ENCODE assay signal across 39 cellular contexts in genomic region chr9:108939975-108940374, GRCh38.
"Had no signal": no experiment of that assay in that cellular context is flagged by ENCODE, and none has a peak within 500 bp of the region (broad histone marks: within the 10 kb centered on the region; RNA-seq: fewer than 3 reads in every experiment).

No MANE protein-coding gene starts in this region.

- FAIRE-seq: astrocyte, bronchial epithelial cell had no signal

- DNase-seq: activated effector memory CD4-positive, alpha-beta T cell treated with anti-CD3 and anti-CD28 coated beads, Interleukin-2, amount 50 U/mL, for 16 hours; activated effector memory CD4-positive, alpha-beta T cell treated with Interleukin-2 at 50 U/mL for 16 hours; activated gamma-delta T cell; activated gamma-delta T cell treated with Interleukin-2 at 50 U/mL for 16 hours; activated naive CD4-positive, alpha-beta T cell; activated naive CD4-positive, alpha-beta T cell treated with anti-CD3 and anti-CD28 coated beads for 36 hours; activated naive CD4-positive, alpha-beta T cell treated with anti-CD3 and anti-CD28 coated beads, Interleukin-2, amount 10 ng/mL, durations not matched to agents 7 days and 5 days; activated naive CD4-positive, alpha-beta T cell treated with anti-CD3 and anti-CD28 coated beads, Interleukin-2, amount 50 U/mL, for 16 hours; activated naive CD4-positive, alpha-beta T cell treated with Interleukin-2 at 50 U/mL for 16 hours; activated naive CD8-positive, alpha-beta T cell treated with anti-CD3 and anti-CD28 coated beads, Interleukin-2, amount 10 ng/mL, durations not matched to agents 7 days and 5 days; activated T-cell treated with anti-CD3 and anti-CD28 coated beads for 4 hours; activated T-cell treated with anti-CD3 and anti-CD28 coated beads, Interleukin-2, amount 50 U/mL, for 1 hour; activated T-cell treated with anti-CD3 and anti-CD28 coated beads, Interleukin-2, amount 50 U/mL, for 24 hours; activated T-cell treated with anti-CD3 and anti-CD28 coated beads, Interleukin-2, amount 50 U/mL, for 4 hours; activated T-cell treated with anti-CD3 and anti-CD28 coated beads, Interleukin-2, amount 50 U/mL, for 48 hours; activated T-cell treated with anti-CD3 and anti-CD28 coated beads, Interleukin-2, amount 50 U/mL, for 72 hours; adrenal gland; amniotic stem cell; amygdala; anterior cingulate cortex; aorta; body of pancreas; brain microvascular endothelial cell; caudate nucleus; central memory CD4-positive, alpha-beta T cell; cerebellar nuclear complex had no signal

- H3K27ac Mint-ChIP-seq: activated naive CD4-positive, alpha-beta T cell treated with anti-CD3 and anti-CD28 coated beads for 36 hours; activated naive CD4-positive, alpha-beta T cell treated with anti-CD3 and anti-CD28 coated beads, Interleukin-2, amount 10 ng/mL, durations not matched to agents 7 days and 5 days; activated naive CD4-positive, alpha-beta T cell treated with anti-CD3 and anti-CD28 coated beads, Interleukin-2, amount 50 U/mL, for 24 hours; activated naive CD4-positive, alpha-beta T cell treated with anti-CD3 and anti-CD28 coated beads, Interleukin-2, amount 50 U/mL, for 72 hours; activated naive CD8-positive, alpha-beta T cell; activated naive CD8-positive, alpha-beta T cell treated with anti-CD3 and anti-CD28 coated beads, Interleukin-2, amount 10 ng/mL, durations not matched to agents 7 days and 5 days; activated T-cell treated with anti-CD3 and anti-CD28 coated beads, Interleukin-2, amount 50 U/mL, for 24 hours; activated T-cell treated with anti-CD3 and anti-CD28 coated beads, Interleukin-2, amount 50 U/mL, for 72 hours; activated T-helper 1 cell treated with anti-CD3 and anti-CD28 coated beads, Interleukin-12 subunit alpha, Interleukin-12 subunit beta, Interleukin-2, Interleukin-4 antibody, amounts not matched to agents 30 ng/mL and 10 ng/mL and 1 ng/mL, durations not matched to agents 14 hours and 24 hours and 36 hours; activated T-helper 17 cell treated with anti-CD3 and anti-CD28 coated beads, Interleukin-2, amount 50 U/mL, for 72 hours; activated T-helper 2 cell treated with anti-CD3 and anti-CD28 coated beads, Interferon-gamma antibody, Interleukin-2, Interleukin-4, amounts not matched to agents 10 μg/mL and 5 μg/mL and 100 μg/mL, durations not matched to agents 14 hours and 24 hours and 36 hours; brain had no signal

- H3K4me3 ChIP-seq: adrenal gland, ascending aorta, body of pancreas, breast epithelium, cardiac muscle cell had no signal

- H3K9me3 Mint-ChIP-seq: activated naive CD4-positive, alpha-beta T cell treated with anti-CD3 and anti-CD28 coated beads for 36 hours; activated naive CD4-positive, alpha-beta T cell treated with anti-CD3 and anti-CD28 coated beads, Interleukin-2, amount 10 ng/mL, durations not matched to agents 7 days and 5 days; activated naive CD4-positive, alpha-beta T cell treated with anti-CD3 and anti-CD28 coated beads, Interleukin-2, amount 50 U/mL, for 24 hours; activated naive CD4-positive, alpha-beta T cell treated with anti-CD3 and anti-CD28 coated beads, Interleukin-2, amount 50 U/mL, for 72 hours; activated naive CD8-positive, alpha-beta T cell treated with anti-CD3 and anti-CD28 coated beads, Interleukin-2, amount 10 ng/mL, durations not matched to agents 7 days and 5 days; activated T-cell treated with anti-CD3 and anti-CD28 coated beads, Interleukin-2, amount 50 U/mL, for 24 hours; activated T-cell treated with anti-CD3 and anti-CD28 coated beads, Interleukin-2, amount 50 U/mL, for 4 hours; activated T-cell treated with anti-CD3 and anti-CD28 coated beads, Interleukin-2, amount 50 U/mL, for 72 hours; activated T-helper 1 cell treated with anti-CD3 and anti-CD28 coated beads, Interleukin-12 subunit alpha, Interleukin-12 subunit beta, Interleukin-2, Interleukin-4 antibody, amounts not matched to agents 30 ng/mL and 10 ng/mL and 1 ng/mL, durations not matched to agents 14 hours and 24 hours and 36 hours; activated T-helper 17 cell treated with anti-CD3 and anti-CD28 coated beads, Interleukin-2, amount 50 U/mL, for 72 hours; activated T-helper 2 cell treated with anti-CD3 and anti-CD28 coated beads, Interferon-gamma antibody, Interleukin-2, Interleukin-4, amounts not matched to agents 10 μg/mL and 5 μg/mL and 100 μg/mL, durations not matched to agents 14 hours and 24 hours and 36 hours; brain; central memory CD8-positive, alpha-beta T cell had no signal

- H3K4me1 ChIP-seq: breast epithelium had no signal

- H3K27ac ChIP-seq: adrenal gland, ascending aorta, body of pancreas, brain microvascular endothelial cell, breast epithelium, cardiac muscle cell had no signal

- ATAC-seq: activated naive CD4-positive, alpha-beta T cell treated with anti-CD3 and anti-CD28 coated beads, Interleukin-2, amount 50 U/mL, for 72 hours; activated T-cell treated with anti-CD3 and anti-CD28 coated beads, Interleukin-2, amount 50 U/mL, for 4 hours; activated T-cell treated with anti-CD3 and anti-CD28 coated beads, Interleukin-2, amount 50 U/mL, for 72 hours; activated T-helper 17 cell treated with anti-CD3 and anti-CD28 coated beads, Interleukin-2, amount 50 U/mL, for 72 hours; body of pancreas had no signal

- H3K27me3 ChIP-seq: adrenal gland, ascending aorta, body of pancreas, brain microvascular endothelial cell, breast epithelium, cardiac muscle cell had no signal

- H3K36me3 ChIP-seq: breast epithelium had no signal

- H3K4me3 Mint-ChIP-seq: activated naive CD4-positive, alpha-beta T cell treated with anti-CD3 and anti-CD28 coated beads for 36 hours; activated naive CD4-positive, alpha-beta T cell treated with anti-CD3 and anti-CD28 coated beads, Interleukin-2, amount 10 ng/mL, durations not matched to agents 7 days and 5 days; activated naive CD4-positive, alpha-beta T cell treated with anti-CD3 and anti-CD28 coated beads, Interleukin-2, amount 50 U/mL, for 24 hours; activated naive CD8-positive, alpha-beta T cell; activated naive CD8-positive, alpha-beta T cell treated with anti-CD3 and anti-CD28 coated beads, Interleukin-2, amount 10 ng/mL, durations not matched to agents 7 days and 5 days; activated T-cell treated with anti-CD3 and anti-CD28 coated beads, Interleukin-2, amount 50 U/mL, for 24 hours; activated T-cell treated with anti-CD3 and anti-CD28 coated beads, Interleukin-2, amount 50 U/mL, for 4 hours; activated T-cell treated with anti-CD3 and anti-CD28 coated beads, Interleukin-2, amount 50 U/mL, for 72 hours; activated T-helper 1 cell treated with anti-CD3 and anti-CD28 coated beads, Interleukin-12 subunit alpha, Interleukin-12 subunit beta, Interleukin-2, Interleukin-4 antibody, amounts not matched to agents 30 ng/mL and 10 ng/mL and 1 ng/mL, durations not matched to agents 14 hours and 24 hours and 36 hours; activated T-helper 17 cell treated with anti-CD3 and anti-CD28 coated beads, Interleukin-2, amount 50 U/mL, for 72 hours; central memory CD8-positive, alpha-beta T cell had no signal

- H3K9me3 ChIP-seq: adrenal gland, ascending aorta, body of pancreas, breast epithelium had no signal

- H3K27me3 Mint-ChIP-seq: activated naive CD4-positive, alpha-beta T cell treated with anti-CD3 and anti-CD28 coated beads, Interleukin-2, amount 10 ng/mL, durations not matched to agents 7 days and 5 days; activated naive CD4-positive, alpha-beta T cell treated with anti-CD3 and anti-CD28 coated beads, Interleukin-2, amount 50 U/mL, for 24 hours; activated naive CD8-positive, alpha-beta T cell; activated naive CD8-positive, alpha-beta T cell treated with anti-CD3 and anti-CD28 coated beads, Interleukin-2, amount 10 ng/mL, durations not matched to agents 7 days and 5 days; activated T-cell treated with anti-CD3 and anti-CD28 coated beads, Interleukin-2, amount 50 U/mL, for 24 hours; activated T-helper 17 cell treated with anti-CD3 and anti-CD28 coated beads, Interleukin-2, amount 50 U/mL, for 72 hours; brain; central memory CD8-positive, alpha-beta T cell had no signal

- H3K36me3 Mint-ChIP-seq: activated naive CD4-positive, alpha-beta T cell treated with anti-CD3 and anti-CD28 coated beads, Interleukin-2, amount 50 U/mL, for 72 hours had no signal
